11 cellular contexts compared by ENCODE assay signal in the genomic region with DNA sequence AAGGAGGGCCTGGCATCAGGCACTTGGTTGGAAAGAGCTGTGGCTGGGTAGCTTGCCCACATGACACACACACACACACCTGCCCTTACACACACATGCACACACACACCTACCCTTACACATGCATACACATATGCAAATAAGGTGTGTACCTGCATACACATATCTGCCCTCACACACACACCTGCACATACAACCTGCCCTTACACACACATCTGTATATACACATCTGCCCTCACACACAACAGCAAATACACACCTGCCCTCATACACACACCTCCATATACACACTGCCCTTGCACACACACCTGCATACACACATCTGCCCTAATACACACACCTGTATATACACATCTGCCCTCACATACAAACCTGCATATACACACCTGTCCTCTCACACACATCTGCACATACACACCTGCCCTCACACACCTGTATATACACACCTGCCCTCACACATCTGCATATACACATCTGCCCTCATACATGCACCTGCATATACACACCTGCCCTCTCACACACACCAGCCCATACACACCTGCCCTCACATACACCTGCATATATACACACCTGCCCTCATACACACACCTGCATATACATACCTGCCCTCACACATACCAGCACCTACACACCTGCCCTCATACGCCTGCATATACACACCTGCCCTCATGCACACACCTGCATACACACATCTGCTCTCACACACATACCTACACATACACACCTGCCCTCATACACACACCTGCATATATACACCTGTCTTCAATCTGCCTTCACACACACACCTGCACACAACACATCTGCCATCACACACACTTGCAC.
"Had no signal": no experiment of that assay in that cellular context is flagged by ENCODE, and none has a peak within 500 bp of the region (broad histone marks: within the 10 kb centered on the region; RNA-seq: fewer than 3 reads in every experiment).

No MANE protein-coding gene starts in this region.

- H3K4me3 ChIP-seq: breast epithelium, esophagus muscularis mucosa, testis had no signal

- H3K27me3 Mint-ChIP-seq: activated CD8-positive, alpha-beta T cell treated with anti-CD3 and anti-CD28 coated beads for 36 hours; stimulated activated naive CD8-positive, alpha-beta T cell treated with anti-CD3 and anti-CD28 coated beads, Interleukin-15, Interleukin-2, amounts not matched to agents 100 ng/mL and 50 ng/mL, for 24 hours had no signal

- H3K36me3 ChIP-seq: breast epithelium, esophagus muscularis mucosa had no signal

- H3K4me1 Mint-ChIP-seq: activated CD4-positive, alpha-beta T cell treated with anti-CD3 and anti-CD28 coated beads for 36 hours; T-helper 17 cell had no signal

- ATAC-seq: activated CD4-positive, alpha-beta T cell treated with anti-CD3 and anti-CD28 coated beads for 36 hours; activated CD8-positive, alpha-beta T cell treated with anti-CD3 and anti-CD28 coated beads for 36 hours; sciatic nerve; T-helper 17 cell had no signal

- H3K4me3 Mint-ChIP-seq: activated CD4-positive, alpha-beta T cell treated with anti-CD3 and anti-CD28 coated beads for 36 hours; activated CD8-positive, alpha-beta T cell treated with anti-CD3 and anti-CD28 coated beads for 36 hours; stimulated activated naive CD8-positive, alpha-beta T cell treated with anti-CD3 and anti-CD28 coated beads, Interleukin-15, Interleukin-2, amounts not matched to agents 100 ng/mL and 50 ng/mL, for 24 hours; T-helper 17 cell had no signal

- H3K27ac ChIP-seq: breast epithelium, esophagus muscularis mucosa, testis had no signal

- H3K27me3 ChIP-seq: breast epithelium, testis had no signal

- H3K9me3 ChIP-seq: testis had no signal

- DNase-seq: activated CD4-positive, alpha-beta T cell treated with anti-CD3 and anti-CD28 coated beads for 36 hours; activated CD8-positive, alpha-beta T cell treated with anti-CD3 and anti-CD28 coated beads for 36 hours; activated naive CD4-positive, alpha-beta T cell; aorta; kidney; T-helper 17 cell had no signal

- H3K4me1 ChIP-seq: breast epithelium, esophagus muscularis mucosa, testis had no signal

- H3K27ac Mint-ChIP-seq: activated CD4-positive, alpha-beta T cell treated with anti-CD3 and anti-CD28 coated beads for 36 hours; activated CD8-positive, alpha-beta T cell treated with anti-CD3 and anti-CD28 coated beads for 36 hours; stimulated activated naive CD8-positive, alpha-beta T cell treated with anti-CD3 and anti-CD28 coated beads, Interleukin-15, Interleukin-2, amounts not matched to agents 100 ng/mL and 50 ng/mL, for 24 hours; T-helper 17 cell had no signal
